Comparison of ENCODE assay signal across 25 cellular contexts in the genomic region with DNA sequence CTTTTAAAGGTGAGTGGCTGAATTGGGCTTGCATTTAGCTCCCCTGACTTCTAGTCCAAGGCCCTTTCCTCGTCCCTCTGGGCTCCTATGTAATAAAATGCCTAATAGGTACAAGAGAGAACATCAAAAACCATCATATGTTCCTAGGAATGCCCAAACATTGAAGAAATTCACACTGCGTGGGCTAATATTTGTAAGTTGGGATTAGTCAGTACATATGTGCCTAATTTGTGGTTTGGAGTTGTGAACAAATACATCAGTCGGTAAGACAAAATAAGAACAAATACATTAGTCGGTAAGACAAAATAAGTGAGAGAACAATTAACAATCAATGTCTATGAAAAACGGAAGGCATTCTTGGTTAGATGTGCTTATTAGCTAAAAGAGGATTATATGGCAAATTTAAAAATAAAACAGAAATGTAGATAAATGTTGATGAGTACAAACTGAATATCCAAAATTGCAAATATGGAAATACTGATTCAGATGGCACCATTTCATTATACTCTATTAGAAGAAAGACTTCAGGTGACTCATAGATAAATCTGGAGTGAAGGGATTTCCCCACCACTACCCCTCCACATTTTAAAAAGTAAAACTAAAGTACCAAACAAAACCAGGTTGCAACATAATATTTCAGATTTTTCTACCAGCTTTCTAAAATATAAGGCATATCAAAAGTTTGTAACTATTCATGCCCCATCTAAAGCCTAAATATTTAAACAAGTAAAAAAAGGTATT.
A peak's percentile ranks its signal among the peaks of the same experiment; 100 is the strongest.
DNase-seq lines count a peak whose midpoint lies in the region; ATAC-seq, FAIRE-seq and TF ChIP-seq lines count a peak whose summit lies in the region.
"Had no signal": no experiment of that assay in that cellular context is flagged by ENCODE, and none has a peak within 500 bp of the region (broad histone marks: within the 10 kb centered on the region; RNA-seq: fewer than 3 reads in every experiment).

No MANE protein-coding gene starts in this region.

- no peak for TF ChIP-seq EP300 in K562 (IDR thresholded peaks at IDR 0.05; ENCODE audit: low read length)

- BruUV-seq in K562 (replicated peaks; lab: Mats Ljungman, UMichigan) = no TSS peak

- no peak overlapping the region for H3K4me3 ChIP-seq in AG10803 (ENCODE audit: low read length)
- H3K4me3 ChIP-seq in K562 = no peak overlapping the region
- H3K4me3 ChIP-seq in heart left ventricle = no peak overlapping the region
- H3K4me3 ChIP-seq: heart right ventricle, MG63, Peyer's patch, SJCRH30, thyroid gland had no signal

- H3K36me3 ChIP-seq in K562 (ENCODE audit: control insufficient read depth, insufficient read depth, low read length) (no peaks in the 10 kb centered on the region), heart left ventricle (no peaks in the 10 kb centered on the region)
- H3K36me3 ChIP-seq: heart right ventricle, MG63, Peyer's patch, thyroid gland had no signal

- H3K9ac ChIP-seq in K562 (ENCODE audit: insufficient read depth in 1 of 2, low read depth in 2 of 2, low read length in 2 of 2) = no peak overlapping the region

- H3K79me2 ChIP-seq in K562 (ENCODE audit: control insufficient read depth, insufficient read depth, low read length) = no peaks in the 10 kb centered on the region

- CTCF ChIA-PET in K562 (lab: Yijun Ruan, JAX; ENCODE audit: low intra/inter-chr PET ratio) = no interaction called here

- H3K4me1 ChIP-seq in K562 (replicated peaks in 1 of 2; ENCODE audit: control insufficient read depth in 2 of 2, insufficient read depth in 2 of 2, low read length in 2 of 2) (0 out of 5 replicates have a peak, but pooled peaks cover 0 to 4% of the 10 kb centered on the region in 2 experiments), heart left ventricle (peaks cover 0 to 8% (median 0%) of the 10 kb centered on the region in 12 donors)
- H3K4me1 ChIP-seq: Peyer's patch, SJCRH30, thyroid gland had no signal

- H3K9me3 ChIP-seq in K562 (replicated peaks; ENCODE audit: control insufficient read depth, insufficient read depth, low read depth, low read length) (no peaks in the 10 kb centered on the region), heart left ventricle (no peaks in the 10 kb centered on the region)
- H3K9me3 ChIP-seq: heart right ventricle, MG63, Peyer's patch, SJCRH30, thyroid gland had no signal

- TF ChIP-seq POLR2A in K562 (conservative IDR thresholded peaks at IDR 0.05) = no peak
- no peak for TF ChIP-seq POLR2A in heart left ventricle (IDR thresholded peaks at IDR 0.05)

- H2AFZ ChIP-seq in K562 (ENCODE audit: low read depth, low read length) = no peak overlapping the region

- no peaks in the 10 kb centered on the region for H4K20me1 ChIP-seq in K562 (replicated peaks; ENCODE audit: control insufficient read depth, insufficient read depth, low read length)

- H3K9me1 ChIP-seq in K562 (ENCODE audit: control insufficient read depth, insufficient read depth, low read length) = no peaks in the 10 kb centered on the region

- H3K27ac ChIP-seq in K562 (ENCODE audit: extremely low read depth, low read depth, low read length) (no peak overlapping the region), heart left ventricle (no peak overlapping the region)
- H3K27ac ChIP-seq: 22Rv1, heart right ventricle, Peyer's patch, SJCRH30, thyroid gland had no signal

- intact Hi-C loops in K562 (cut with micrococcal nuclease) (no loop called here), heart left ventricle (cut with DNase I) (loop anchor here in 1 of 10 donors (10.0 kb wide), 1 partner anchor 130 kb away; no protein-coding TSS in a partner anchor)

- no peak for TF ChIP-seq RAD21 in K562 (CRISPR knock-in tag; conservative IDR thresholded peaks at IDR 0.05 in 1 of 2, IDR thresholded peaks at IDR 0.05 in 1 of 2)

- in situ Hi-C loops in K562 (cut with MboI) = no loop called here

- WGBS in K562 (ENCODE audit: insufficient coverage, low coverage, missing lambda C conversion rate) = 73% methylated on average over 5 of the region's 5 CpGs
- 90 to 97% (median 94%) methylated on average over 5 of the region's 5 CpGs for WGBS in heart left ventricle, 4 donors

- no peaks in the 10 kb centered on the region for H3K27me3 ChIP-seq in K562 (ENCODE audit: control insufficient read depth in 2 of 2, insufficient read depth in 2 of 2, low read length in 2 of 2)
- no peaks in the 10 kb centered on the region for H3K27me3 ChIP-seq in heart left ventricle
- H3K27me3 ChIP-seq: heart right ventricle, MG63, Peyer's patch, SJCRH30, thyroid gland had no signal

- peak; percentile 77 to 87 for ATAC-seq in activated CD4-positive, CD25-positive, alpha-beta regulatory T cell treated with anti-CD3 and anti-CD28 coated beads, Interleukin-2, amount 50 U/mL, for 24 hours
- ATAC-seq in HG02610 (IDR thresholded peaks at IDR 0.05; ENCODE audit: unreplicated experiment) (peak; percentile 50), K562 (no peak), GM18907 (IDR thresholded peaks at IDR 0.05; ENCODE audit: unreplicated experiment) (no peak), heart left ventricle (no peak), HG02885 (IDR thresholded peaks at IDR 0.05; ENCODE audit: poor library complexity, unreplicated experiment) (no peak)
- ATAC-seq: heart right ventricle had no signal

- no peak for TF ChIP-seq CTCF in AG10803 (conservative IDR thresholded peaks at IDR 0.05; ENCODE audit: low read length)
- TF ChIP-seq CTCF in K562 (IDR thresholded peaks at IDR 0.05 in 2 of 3, conservative IDR thresholded peaks at IDR 0.05 in 1 of 3; ENCODE audit: insufficient read depth in 2 of 3, low read depth in 1 of 3, low read length in 3 of 3) = no peak
- no peak for TF ChIP-seq CTCF in heart left ventricle (IDR thresholded peaks at IDR 0.05)

- H3K4me2 ChIP-seq in K562 (ENCODE audit: insufficient read depth, low read length) = no peak overlapping the region

- DNase-seq in activated CD4-positive, CD25-positive, alpha-beta regulatory T cell (lab: John Stamatoyannopoulos, UW) = no peak
- DNase-seq in AG10803 (ENCODE audit: low read depth) (peak; percentile 53), K562 (ENCODE audit: extremely low read depth in 1 of 4, low spot score in 3 of 4) (no peak), heart left ventricle (no peak)
- DNase-seq: activated CD4-positive, alpha-beta T cell treated with anti-CD3 and anti-CD28 coated beads, Interleukin-2, amount 50 U/mL, for 48 hours; AML-193; HCEC 1CT; heart right ventricle; left cardiac atrium; mesenchymal stem cell; MG63; NCI-H1436; NCI-H524 treated with DMSO at 0.1 percent for 48 hours; occipital lobe; Peyer's patch; SJCRH30; small intestine; stimulated activated CD4-positive, alpha-beta T cell treated with anti-CD3 and anti-CD28 coated beads, Interleukin-2, amount 100 ng/mL, for 24 hours; stimulated activated naive CD4-positive, alpha-beta T cell; thyroid gland had no signal

- peak; percentile 11 for FAIRE-seq in K562 (lab: Jason Lieb, UNC)
- FAIRE-seq: small intestine had no signal

- POLR2A ChIA-PET in K562 (lab: Yijun Ruan, JAX) = no interaction called here

TF ChIP-seq in K562, 482 proteins besides CTCF, POLR2A, EP300 and RAD21:
- TF ChIP-seq TCFL5 (CRISPR knock-in tag; conservative IDR thresholded peaks at IDR 0.05) (no peak), ZNF174 (CRISPR knock-in tag; IDR thresholded peaks at IDR 0.05) (no peak), PTBP1 (IDR thresholded peaks at IDR 0.05; ENCODE audit: low read depth, low read length) (no peak)

Comparison
In these comparisons a context has a peak if more than half of its experiments do, and no peak if none do; other contexts are left out.
1. ATAC-seq: peak in activated CD4-positive, CD25-positive, alpha-beta regulatory T cell treated with anti-CD3 and anti-CD28 coated beads, Interleukin-2, amount 50 U/mL, for 24 hours (2 of 2) and HG02610 (single experiment); none in K562 (single experiment), GM18907 (single experiment), heart left ventricle (0 of 4) and HG02885 (single experiment).